23 cellular contexts compared by ENCODE assay signal in the genomic region with DNA sequence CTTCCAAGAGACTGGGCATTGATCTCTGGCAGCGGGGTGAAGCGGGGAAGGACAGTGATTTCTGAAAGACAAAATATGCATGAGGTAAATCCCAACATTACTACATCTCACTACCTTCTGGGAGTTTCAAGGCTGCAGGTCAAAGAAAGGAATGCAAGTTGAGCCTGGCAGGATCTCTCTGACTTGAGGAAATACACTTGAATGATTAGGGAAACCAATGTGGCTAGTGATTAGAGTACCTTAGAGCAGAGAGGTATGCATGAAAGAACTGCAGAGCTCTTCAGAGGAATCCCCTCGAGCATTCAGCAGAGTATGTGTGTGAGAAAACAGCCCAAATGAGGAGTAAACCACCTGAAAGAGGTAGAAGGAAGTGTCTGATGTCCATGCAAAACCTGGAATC.
"Had no signal": no experiment of that assay in that cellular context is flagged by ENCODE, and none has a peak within 500 bp of the region (broad histone marks: within the 10 kb centered on the region; RNA-seq: fewer than 3 reads in every experiment).

No MANE protein-coding gene starts in this region.

- H3K36me3 Mint-ChIP-seq: activated naive CD4-positive, alpha-beta T cell treated with anti-CD3 and anti-CD28 coated beads, Interleukin-2, amount 10 ng/mL, durations not matched to agents 7 days and 5 days had no signal

- H3K27ac ChIP-seq: brain microvascular endothelial cell, cardiac muscle cell, SK-N-MC, WERI-Rb-1 had no signal

- DNase-seq: activated CD4-positive, alpha-beta T cell treated with anti-CD3 and anti-CD28 coated beads for 4 hours; activated CD8-positive, alpha-beta memory T cell treated with anti-CD3 and anti-CD28 coated beads, Interleukin-2, amount 50 U/mL, for 4 hours; activated CD8-positive, alpha-beta T cell treated with anti-CD3 and anti-CD28 coated beads for 36 hours; activated gamma-delta T cell treated with Interleukin-2 at 50 U/mL for 16 hours; activated naive CD4-positive, alpha-beta T cell treated with anti-CD3 and anti-CD28 coated beads, Interleukin-2, amount 10 ng/mL, durations not matched to agents 7 days and 5 days; activated naive CD8-positive, alpha-beta T cell treated with anti-CD3 and anti-CD28 coated beads for 36 hours; activated T-cell treated with anti-CD3 and anti-CD28 coated beads, Interleukin-2, amount 50 U/mL, for 72 hours; brain microvascular endothelial cell; Kasumi-1; NCI-H146; NCI-H187 treated with DMSO at 0.1 percent for 48 hours; NCI-H2171; NCI-H2227 treated with DMSO at 0.1 percent for 48 hours; NCI-H526; NCI-H82; RPMI8226; T-helper 1 cell; WERI-Rb-1 had no signal

- H3K27me3 ChIP-seq: brain microvascular endothelial cell, cardiac muscle cell had no signal

- H3K4me1 Mint-ChIP-seq: activated naive CD4-positive, alpha-beta T cell treated with anti-CD3 and anti-CD28 coated beads, Interleukin-2, amount 10 ng/mL, durations not matched to agents 7 days and 5 days; activated naive CD8-positive, alpha-beta T cell treated with anti-CD3 and anti-CD28 coated beads for 36 hours had no signal

- H3K4me3 Mint-ChIP-seq: activated CD8-positive, alpha-beta T cell treated with anti-CD3 and anti-CD28 coated beads for 36 hours; activated naive CD4-positive, alpha-beta T cell treated with anti-CD3 and anti-CD28 coated beads, Interleukin-2, amount 10 ng/mL, durations not matched to agents 7 days and 5 days; activated naive CD8-positive, alpha-beta T cell treated with anti-CD3 and anti-CD28 coated beads for 36 hours; activated T-cell treated with anti-CD3 and anti-CD28 coated beads, Interleukin-2, amount 50 U/mL, for 72 hours had no signal

- H3K27ac Mint-ChIP-seq: activated CD8-positive, alpha-beta T cell treated with anti-CD3 and anti-CD28 coated beads for 36 hours; activated naive CD4-positive, alpha-beta T cell treated with anti-CD3 and anti-CD28 coated beads, Interleukin-2, amount 10 ng/mL, durations not matched to agents 7 days and 5 days; activated naive CD8-positive, alpha-beta T cell treated with anti-CD3 and anti-CD28 coated beads for 36 hours; activated T-cell treated with anti-CD3 and anti-CD28 coated beads, Interleukin-2, amount 50 U/mL, for 72 hours; activated T-helper 2 cell treated with anti-CD3 and anti-CD28 coated beads, Interferon-gamma antibody, Interleukin-2, Interleukin-4, amounts not matched to agents 10 μg/mL and 5 μg/mL and 100 μg/mL, durations not matched to agents 14 hours and 24 hours and 36 hours had no signal

- ATAC-seq: activated CD4-positive, CD25-positive, alpha-beta regulatory T cell treated with anti-CD3 and anti-CD28 coated beads, Interleukin-2, amount 50 U/mL, for 24 hours; activated CD8-positive, alpha-beta T cell treated with anti-CD3 and anti-CD28 coated beads for 36 hours; activated T-cell treated with anti-CD3 and anti-CD28 coated beads, Interleukin-2, amount 50 U/mL, for 72 hours; Right ventricle myocardium inferior had no signal

- H3K27me3 Mint-ChIP-seq: activated CD8-positive, alpha-beta T cell treated with anti-CD3 and anti-CD28 coated beads for 36 hours; activated naive CD4-positive, alpha-beta T cell treated with anti-CD3 and anti-CD28 coated beads, Interleukin-2, amount 10 ng/mL, durations not matched to agents 7 days and 5 days; activated naive CD8-positive, alpha-beta T cell treated with anti-CD3 and anti-CD28 coated beads for 36 hours had no signal

- H3K36me3 ChIP-seq: brain microvascular endothelial cell, cardiac muscle cell, WERI-Rb-1 had no signal

- H3K4me3 ChIP-seq: cardiac muscle cell, SK-N-MC had no signal
